Comparison of ENCODE assay signal across 14 cellular contexts in genomic region chr19:49213791-49214190, GRCh38. TPM values are rescaled to one million over a fixed set of nuclear protein-coding genes. Genes with fewer than 3 reads are reported as not detected.
DNase-seq lines count a peak whose midpoint lies in the region; ATAC-seq and TF ChIP-seq lines count a peak whose summit lies in the region.
"Had no signal": no experiment of that assay in that cellular context is flagged by ENCODE, and none has a peak within 500 bp of the region (broad histone marks: within the 10 kb centered on the region; RNA-seq: fewer than 3 reads in every experiment).

No MANE protein-coding gene starts in this region.

- H3K36me3 ChIP-seq in BE2C: no peaks in the 10 kb centered on the region

- H3K27ac Mint-ChIP-seq in glutamatergic neuron (ENCODE audit: unreplicated experiment): no peak overlapping the region
- H3K27ac Mint-ChIP-seq: naive B cell had no signal

- ATAC-seq in GM18511 (IDR thresholded peaks at IDR 0.05; ENCODE audit: unreplicated experiment) (no peak), HG02870 (IDR thresholded peaks at IDR 0.05; ENCODE audit: unreplicated experiment) (no peak)

- DNase-seq in BE2C: no peak
- peak; percentile 40 for DNase-seq in OCI-M1 (lab: John Stamatoyannopoulos, UW)
- peak; percentile 22 for DNase-seq in glutamatergic neuron
- no peak for DNase-seq in RPMI8226
- DNase-seq in Ammon's horn (ENCODE audit: low spot score): no peak
- DNase-seq: naive B cell; NCI-H1417 treated with DMSO at 0.1 percent for 48 hours; NCI-H446; stimulated activated CD4-positive, alpha-beta T cell treated with anti-CD3 and anti-CD28 coated beads, Interleukin-2, amount 100 ng/mL, for 48 hours had no signal

- H3K9me3 Mint-ChIP-seq in glutamatergic neuron (ENCODE audit: unreplicated experiment): peaks cover 12% of the 10 kb centered on the region

- no peaks in the 10 kb centered on the region for H3K36me3 Mint-ChIP-seq in glutamatergic neuron (ENCODE audit: unreplicated experiment)
- H3K36me3 Mint-ChIP-seq: naive B cell had no signal

- H3K27me3 ChIP-seq in BE2C: no peaks in the 10 kb centered on the region
- H3K27me3 ChIP-seq: BLaER1 treated with 17β-estradiol and CSF1 and Interleukin-3, amounts not matched to agents 10 nM and 100 nM had no signal

- peaks cover 7% of the 10 kb centered on the region for H3K4me1 Mint-ChIP-seq in glutamatergic neuron (ENCODE audit: low read depth, unreplicated experiment)

- TF ChIP-seq CTCF in BE2C (IDR thresholded peaks at IDR 0.05; ENCODE audit: low read depth, low read length) (peak; percentile 14; the same call in 1 of the 2 replicates), GM12874 (IDR thresholded peaks at IDR 0.05; ENCODE audit: insufficient read depth, low read depth, low read length) (peak; percentile 34; the same call in 1 of the 2 replicates), glutamatergic neuron (IDR thresholded peaks at IDR 0.05; ENCODE audit: partially characterized antibody, unreplicated experiment) (no peak)

- no peaks in the 10 kb centered on the region for H3K9me3 ChIP-seq in BE2C

- H3K4me1 ChIP-seq in BE2C: peaks cover 6% of the 10 kb centered on the region; the same call in 1 of the 2 replicates

- H3K4me3 ChIP-seq in BE2C (ENCODE audit: low read depth, low read length): no peak overlapping the region
- H3K4me3 ChIP-seq: BLaER1 treated with 17β-estradiol and CSF1 and Interleukin-3, amounts not matched to agents 10 nM and 100 nM had no signal

- H3K4me3 Mint-ChIP-seq in glutamatergic neuron (ENCODE audit: unreplicated experiment): no peak overlapping the region
- H3K4me3 Mint-ChIP-seq: naive B cell had no signal

- peaks cover 5% of the 10 kb centered on the region for H3K27me3 Mint-ChIP-seq in glutamatergic neuron (ENCODE audit: unreplicated experiment)

RNA-seq across cellular contexts. Expression of gene TRPM4, which starts 56.2 kb away (rescaled TPM):
- 4.1 TPM for polyA plus RNA-seq in BE2C (2012; ENCODE audit: insufficient read depth, insufficient read length, low read depth)
- 54.1 TPM for total RNA-seq in glutamatergic neuron (ENCODE audit: unreplicated experiment)

RNA-seq across cellular contexts. Expression of gene HRC, which starts 58.6 kb away (rescaled TPM):
- polyA plus RNA-seq in BE2C (2012; ENCODE audit: insufficient read depth, insufficient read length, low read depth): 0.22 TPM
- total RNA-seq in glutamatergic neuron (ENCODE audit: unreplicated experiment): 26.6 TPM
- total RNA-seq: T-helper 2 cell treated with Interferon-gamma antibody and Interleukin-4, amounts not matched to agents 100 ng/mL and 5 ng/mL, for 36 hours had no signal

Comparison
In these comparisons a context has a peak if more than half of its experiments do, and no peak if none do; other contexts are left out.
1. DNase-seq: peak in OCI-M1 (single experiment) and glutamatergic neuron (single experiment); none in BE2C (single experiment), RPMI8226 (single experiment) and Ammon's horn (single experiment).